ENCODE assay signal across 8 cellular contexts in the genomic region with DNA sequence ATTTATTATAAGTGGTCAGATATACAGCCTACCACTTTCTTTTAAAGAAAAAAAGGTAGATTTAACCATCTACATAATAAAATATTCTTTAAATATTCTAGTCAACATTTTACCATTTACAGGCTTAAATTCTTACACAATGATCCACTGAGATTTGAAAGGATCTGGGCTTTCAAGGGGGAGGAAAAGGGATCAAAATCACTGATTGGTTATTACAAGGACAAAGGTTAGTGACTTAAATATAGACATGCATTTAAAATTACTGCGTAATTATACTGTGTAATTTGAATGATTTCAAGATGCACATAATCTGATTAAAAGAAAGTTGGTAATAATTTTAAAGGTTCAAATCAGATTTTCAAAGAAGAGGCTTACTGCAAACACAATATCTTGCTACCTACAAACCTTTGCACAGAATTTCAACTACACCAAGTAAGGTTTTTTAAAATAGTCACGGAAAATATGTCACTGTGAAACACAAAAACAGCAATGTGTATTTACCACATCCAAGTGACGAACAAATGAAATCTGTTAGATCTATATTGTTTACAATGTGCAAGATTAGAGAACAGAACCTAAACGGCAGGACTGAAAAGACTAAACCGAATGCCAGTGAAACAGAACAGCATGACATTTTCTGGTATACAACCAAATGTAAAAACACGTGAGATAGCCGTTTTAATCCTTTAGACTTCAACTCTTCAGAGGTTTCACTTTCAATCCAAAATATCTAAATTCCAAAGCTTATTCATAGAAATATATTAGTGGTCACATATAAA. TPM values are rescaled to one million over a fixed set of nuclear protein-coding genes. Genes with fewer than 3 reads are reported as not detected.
A peak's percentile ranks its signal among the peaks of the same experiment; 100 is the strongest.
DNase-seq lines count a peak whose midpoint lies in the region; ATAC-seq and TF ChIP-seq lines count a peak whose summit lies in the region.

No MANE protein-coding gene starts in this region.

- H3K4me3 ChIP-seq in BE2C (ENCODE audit: low read depth, low read length): peak overlapping the region; percentile 44
- H3K4me3 ChIP-seq in mononuclear cell (ENCODE audit: low read length): peak overlapping the region; percentile 24

- intact Hi-C loops in posterior vena cava (cut with DNase I): no loop called here

- TF ChIP-seq CTCF in BE2C (IDR thresholded peaks at IDR 0.05; ENCODE audit: low read depth, low read length): no peak

- H3K9me3 Mint-ChIP-seq in activated CD8-positive, alpha-beta T cell treated with anti-CD3 and anti-CD28 coated beads, Interleukin-2, amount 10 ng/mL, durations not matched to agents 7 days and 5 days (ENCODE audit: insufficient read depth): no peaks in the 10 kb centered on the region

- peak overlapping the region; percentile 90 for H3K27ac Mint-ChIP-seq in activated CD8-positive, alpha-beta T cell treated with anti-CD3 and anti-CD28 coated beads, Interleukin-2, amount 10 ng/mL, durations not matched to agents 7 days and 5 days

- H3K4me1 ChIP-seq in BE2C: peaks cover 4% of the 10 kb centered on the region
- peaks cover 29% of the 10 kb centered on the region for H3K4me1 ChIP-seq in mononuclear cell (ENCODE audit: insufficient read depth, low read length)

- H3K9me3 ChIP-seq in BE2C (no peaks in the 10 kb centered on the region), mononuclear cell (ENCODE audit: low read depth, low read length) (no peaks in the 10 kb centered on the region)

- CTCF ChIA-PET in activated CD8-positive, alpha-beta T cell treated with anti-CD3 and anti-CD28 coated beads, Interleukin-2, amount 10 ng/mL, durations not matched to agents 7 days and 5 days (lab: Charles Lee): interaction anchor here (0.7 to 6.8 kb wide), 4 partner anchors 40 to 168 kb away, joined by 3 to 43 read pairs (median 14); a partner anchor contains a TSS

- peaks cover 4% of the 10 kb centered on the region for H3K36me3 Mint-ChIP-seq in activated CD8-positive, alpha-beta T cell treated with anti-CD3 and anti-CD28 coated beads, Interleukin-2, amount 10 ng/mL, durations not matched to agents 7 days and 5 days (ENCODE audit: low read depth)

- H3K36me3 ChIP-seq in BE2C: no peaks in the 10 kb centered on the region

- DNase-seq in BE2C: no peak
- DNase-seq in activated CD8-positive, alpha-beta T cell treated with anti-CD3 and anti-CD28 coated beads, Interleukin-2, amount 10 ng/mL, durations not matched to agents 7 days and 5 days: no peak
- no peak for DNase-seq in posterior vena cava (ENCODE audit: low spot score)
- no peak for DNase-seq in NCI-H187 (lab: John Stamatoyannopoulos, UW)
- DNase-seq in kidney tubule cell (ENCODE audit: low spot score): no peak
- no peak for DNase-seq in RPMI8226

- H3K27me3 ChIP-seq in BE2C (no peaks in the 10 kb centered on the region), mononuclear cell (ENCODE audit: insufficient read depth, low read length) (no peaks in the 10 kb centered on the region)

- no peaks in the 10 kb centered on the region for H3K27me3 Mint-ChIP-seq in activated CD8-positive, alpha-beta T cell treated with anti-CD3 and anti-CD28 coated beads, Interleukin-2, amount 10 ng/mL, durations not matched to agents 7 days and 5 days (ENCODE audit: low read depth)

- H3K4me3 Mint-ChIP-seq in activated CD8-positive, alpha-beta T cell treated with anti-CD3 and anti-CD28 coated beads, Interleukin-2, amount 10 ng/mL, durations not matched to agents 7 days and 5 days: peak overlapping the region; percentile 84

- POLR2A ChIA-PET in activated CD8-positive, alpha-beta T cell treated with anti-CD3 and anti-CD28 coated beads, Interleukin-2, amount 10 ng/mL, durations not matched to agents 7 days and 5 days (lab: Charles Lee): interaction anchor here (1.1 kb wide), 1 partner anchor 40 kb away, joined by 6 read pairs; no protein-coding TSS in a partner anchor

- H3K4me1 Mint-ChIP-seq in activated CD8-positive, alpha-beta T cell treated with anti-CD3 and anti-CD28 coated beads, Interleukin-2, amount 10 ng/mL, durations not matched to agents 7 days and 5 days (ENCODE audit: low read depth): peaks cover 55% of the 10 kb centered on the region

- peak; percentile 33 for ATAC-seq in GM21717 (IDR thresholded peaks at IDR 0.05; ENCODE audit: unreplicated experiment)
- peak; percentile 54 for ATAC-seq in activated CD8-positive, alpha-beta T cell treated with anti-CD3 and anti-CD28 coated beads, Interleukin-2, amount 10 ng/mL, durations not matched to agents 7 days and 5 days

RNA-seq across cellular contexts. Expression of a gene that starts 40.8 kb away (rescaled TPM):
- 102 TPM for polyA plus RNA-seq in BE2C (2012; ENCODE audit: insufficient read depth, insufficient read length, low read depth)
- 10 to 100 TPM; 90.3 to 93.9 TPM for total RNA-seq in activated CD8-positive, alpha-beta T cell treated with anti-CD3 and anti-CD28 coated beads, Interleukin-2, amount 10 ng/mL, durations not matched to agents 7 days and 5 days
- total RNA-seq in mononuclear cell: 76.5 TPM
- 100 to 1,000 TPM; 324 to 410 TPM for total RNA-seq in posterior vena cava
